ENCODE assay signal across 9 cellular contexts in genomic region chr1:51989582-51990477, GRCh38. TPM values are rescaled to one million over a fixed set of nuclear protein-coding genes. Genes with fewer than 3 reads are reported as not detected.
DNase-seq lines count a peak whose midpoint lies in the region; ATAC-seq, FAIRE-seq and TF ChIP-seq lines count a peak whose summit lies in the region.
"Had no signal": no experiment of that assay in that cellular context is flagged by ENCODE, and none has a peak within 500 bp of the region (broad histone marks: within the 10 kb centered on the region; RNA-seq: fewer than 3 reads in every experiment).

No MANE protein-coding gene starts in this region.

- peak overlapping the region; percentile 75 for H3K4me3 ChIP-seq in cardiac muscle cell
- peak overlapping the region; percentile 57 for H3K4me3 ChIP-seq in astrocyte (ENCODE audit: insufficient read depth, low read depth, low read length)
- H3K4me3 ChIP-seq in right lobe of liver, result peak overlapping the region; percentile 23 to 58 (median 54)
- peak overlapping the region; percentile 39 for H3K4me3 ChIP-seq in upper lobe of right lung

- no peaks in the 10 kb centered on the region for H3K36me3 ChIP-seq in cardiac muscle cell
- H3K36me3 ChIP-seq in astrocyte (ENCODE audit: insufficient read depth, low read length), result no peaks in the 10 kb centered on the region
- no peaks in the 10 kb centered on the region for H3K36me3 ChIP-seq in right lobe of liver
- H3K36me3 ChIP-seq in upper lobe of right lung, result no peaks in the 10 kb centered on the region

- H3K27ac Mint-ChIP-seq in astrocyte (ENCODE audit: unreplicated experiment), result no peak overlapping the region

- peaks cover 9% of the 10 kb centered on the region for H3K27me3 Mint-ChIP-seq in astrocyte (ENCODE audit: low read depth, unreplicated experiment)

- H3K27ac ChIP-seq in cardiac muscle cell (no peak overlapping the region), astrocyte (ENCODE audit: low read depth, low read length) (no peak overlapping the region), right lobe of liver (no peak overlapping the region), upper lobe of right lung (no peak overlapping the region)
- H3K27ac ChIP-seq: epithelial cell of prostate had no signal

- WGBS in right lobe of liver (ENCODE audit: insufficient coverage, low coverage, low lambda C conversion rate, missing lambda C conversion rate), result 13% methylated on average over 41 of the region's 47 CpGs

- peaks cover 6% of the 10 kb centered on the region for H3K4me1 Mint-ChIP-seq in astrocyte (ENCODE audit: low read depth, unreplicated experiment)

- peaks cover 3% of the 10 kb centered on the region for H3K36me3 Mint-ChIP-seq in astrocyte (ENCODE audit: low read depth, unreplicated experiment)

- H3K4me3 Mint-ChIP-seq in astrocyte (ENCODE audit: unreplicated experiment), result peak overlapping the region; percentile 90

- peak overlapping the region; percentile 42 for H2AFZ ChIP-seq in astrocyte (ENCODE audit: low read depth, low read length)

- H3K9me3 Mint-ChIP-seq in astrocyte (ENCODE audit: unreplicated experiment), result no peaks in the 10 kb centered on the region

- peak overlapping the region; percentile 76 for H3K9ac ChIP-seq in astrocyte (ENCODE audit: low read length)

- no peak for TF ChIP-seq CTCF in cardiac muscle cell (IDR thresholded peaks at IDR 0.05; ENCODE audit: low read depth, low read length)
- no peak for TF ChIP-seq CTCF in astrocyte (IDR thresholded peaks at IDR 0.05; ENCODE audit: insufficient read depth, low read depth, low read length)
- no peak for TF ChIP-seq CTCF in right lobe of liver (IDR thresholded peaks at IDR 0.05)
- no peak for TF ChIP-seq CTCF in upper lobe of right lung (IDR thresholded peaks at IDR 0.05)

- no peaks in the 10 kb centered on the region for H3K79me2 ChIP-seq in astrocyte (ENCODE audit: insufficient read depth, low read length)

- H3K27me3 ChIP-seq in cardiac muscle cell (peaks cover 21% of the 10 kb centered on the region), astrocyte (ENCODE audit: insufficient read depth, low read length) (peaks cover 2% of the 10 kb centered on the region), right lobe of liver (no peaks in the 10 kb centered on the region), upper lobe of right lung (peaks cover 44% of the 10 kb centered on the region)

- no peak for TF ChIP-seq POLR2A in right lobe of liver (IDR thresholded peaks at IDR 0.05)

- H4K20me1 ChIP-seq in astrocyte (ENCODE audit: insufficient read depth, low read length), result no peaks in the 10 kb centered on the region

- peak overlapping the region; percentile 83 for H3K4me2 ChIP-seq in astrocyte (ENCODE audit: low read length)

- intact Hi-C loops in left cardiac atrium (cut with DNase I), result no loop called here
- intact Hi-C loops in right lobe of liver (cut with DNase I), result loop anchor here in 1 of 2 donors (10.0 kb wide), 1 partner anchor 85 kb away; no protein-coding TSS in a partner anchor
- intact Hi-C loops in upper lobe of right lung (cut with DNase I), result no loop called here

- DNase-seq in cardiac muscle cell (ENCODE audit: low read depth in 1 of 2, low spot score in 1 of 2) (no peak), left cardiac atrium (no peak), astrocyte (ENCODE audit: low read depth) (no peak), right lobe of liver (peak in 1 of 3 donors; percentile 19), upper lobe of right lung (no peak), kidney tubule cell (ENCODE audit: low spot score) (no peak)

- H3K9me3 ChIP-seq in cardiac muscle cell (ENCODE audit: low read depth) (no peaks in the 10 kb centered on the region), astrocyte (ENCODE audit: insufficient read depth, low read depth, low read length) (no peaks in the 10 kb centered on the region), right lobe of liver (no peaks in the 10 kb centered on the region), upper lobe of right lung (no peaks in the 10 kb centered on the region)

- FAIRE-seq in astrocyte (lab: Jason Lieb, UNC), result no peak

- H3K4me1 ChIP-seq in cardiac muscle cell (ENCODE audit: low read depth) (no peaks in the 10 kb centered on the region), astrocyte (ENCODE audit: insufficient read depth, low read length) (no peaks in the 10 kb centered on the region), right lobe of liver (no peaks in the 10 kb centered on the region), upper lobe of right lung (no peaks in the 10 kb centered on the region)

- no peak for ATAC-seq in left cardiac atrium
- no peak for ATAC-seq in right lobe of liver
- ATAC-seq in upper lobe of right lung, result no peak
- ATAC-seq in GM18511 (IDR thresholded peaks at IDR 0.05; ENCODE audit: unreplicated experiment), result no peak
- no peak for ATAC-seq in HG03521 (IDR thresholded peaks at IDR 0.05; ENCODE audit: unreplicated experiment)

RNA-seq across cellular contexts. Expression of gene RAB3B, which starts 0.7 kb away (rescaled TPM):
- total RNA-seq in cardiac muscle cell (2.7 and 6.9 TPM in 2 replicates), left cardiac atrium (not detected), astrocyte (40.0 and 49.2 TPM in 2 replicates), right lobe of liver (1 to 10 TPM in 3 of 6 experiments, under 1 TPM in 3; 0.05 to 9.7 (median 4.4) TPM), upper lobe of right lung (not detected)
- polyA plus RNA-seq in cardiac muscle cell, result 1.5 and 4.2 TPM in 2 replicates

RNA-seq across cellular contexts. Expression of gene KTI12, which starts 43.8 kb away (rescaled TPM):
- 6.2 and 11.9 TPM in 2 replicates for total RNA-seq in cardiac muscle cell
- polyA plus RNA-seq in cardiac muscle cell, result 6.6 and 11.0 TPM in 2 replicates
- 1 to 10 TPM; 3.9 to 5.4 TPM for total RNA-seq in left cardiac atrium
- total RNA-seq in astrocyte, result 8.6 and 9.5 TPM in 2 replicates
- total RNA-seq in right lobe of liver, result 1 to 10 TPM; 2.9 to 7.5 (median 4.2) TPM
- 7.3 TPM for total RNA-seq in upper lobe of right lung
